Comparison of ENCODE assay signal across 11 cellular contexts in genomic region chr16:21683184-21683583, GRCh38. TPM values are rescaled to one million over a fixed set of nuclear protein-coding genes. Genes with fewer than 3 reads are reported as not detected.
"Had no signal": no experiment of that assay in that cellular context is flagged by ENCODE, and none has a peak within 500 bp of the region (broad histone marks: within the 10 kb centered on the region; RNA-seq: fewer than 3 reads in every experiment).

No MANE protein-coding gene starts in this region.

- DNase-seq: H7, HFFc6, Karpas-422, KBM-7 had no signal

- FAIRE-seq: HTR-8/SVneo had no signal

- H3K4me1 ChIP-seq: HAP-1 had no signal

- ATAC-seq: GM23338, HCT116 had no signal

- H3K9ac ChIP-seq: KMS-11 had no signal

- H3K9me3 ChIP-seq: HAP-1 had no signal

- H3K27ac ChIP-seq: KMS-11 had no signal

- H3K36me3 ChIP-seq: HAP-1 had no signal

- H2AFZ ChIP-seq: GM23338 had no signal

- H3K4me3 ChIP-seq: GM23338, HAP-1 had no signal

- H3K4me2 ChIP-seq: GM23338, KMS-11 had no signal

RNA-seq across cellular contexts. Expression of gene OTOA, which starts 19.4 kb away (rescaled TPM):
- total RNA-seq: H4, H7, HFFc6 had no signal

RNA-seq across cellular contexts. Expression of gene IGSF6, which starts 30.8 kb away (rescaled TPM):
- total RNA-seq: GM23338, H4, H7, HFFc6, HT-29 had no signal
